8 cellular contexts compared by ENCODE assay signal in the genomic region with DNA sequence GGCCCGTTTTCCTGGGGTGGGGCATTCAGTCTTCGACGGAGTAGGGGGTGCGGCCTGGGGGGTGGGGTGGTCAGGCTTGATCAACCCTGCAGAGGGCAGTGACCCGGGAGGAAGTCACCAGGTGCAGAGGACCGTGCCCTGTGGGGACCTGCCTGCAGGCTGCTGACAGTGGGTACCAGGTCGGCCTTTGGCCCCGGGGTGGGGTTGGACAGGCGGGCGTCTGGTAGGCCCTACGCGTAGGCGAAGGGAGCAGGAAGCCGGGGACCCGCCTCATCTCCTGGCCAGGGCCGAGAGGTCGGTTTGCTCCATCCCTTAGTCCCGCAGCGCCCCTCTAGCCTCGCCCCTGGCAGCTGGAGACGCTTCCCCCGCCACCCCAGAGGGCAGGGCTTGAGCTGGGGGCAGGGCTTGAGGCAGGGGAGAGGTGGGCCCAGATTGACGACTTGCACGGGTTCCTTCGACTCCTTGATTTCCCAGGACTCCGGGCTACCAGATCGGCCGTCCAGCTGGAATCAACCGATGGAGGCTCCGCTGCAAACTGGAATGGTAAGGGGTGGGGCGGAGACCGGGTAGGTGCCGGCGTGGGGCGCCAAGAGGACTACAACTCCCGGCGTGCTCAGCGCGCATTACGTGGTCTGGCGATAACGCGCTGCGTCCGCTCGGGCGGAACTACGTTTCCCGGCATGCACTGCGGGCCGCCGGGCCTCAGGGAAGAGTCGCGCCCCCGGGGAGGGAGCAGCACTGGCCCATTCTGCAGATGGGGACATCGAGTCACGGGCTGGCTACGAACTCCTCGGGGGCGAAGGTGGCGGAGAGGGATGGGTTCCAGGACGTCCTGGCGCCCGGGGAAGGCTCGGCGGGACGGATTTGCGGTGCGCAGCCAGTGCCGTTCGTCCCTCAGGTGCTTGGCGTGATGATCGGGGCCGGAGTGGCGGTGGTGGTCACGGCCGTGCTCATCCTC. TPM values are rescaled to one million over a fixed set of nuclear protein-coding genes. Genes with fewer than 3 reads are reported as not detected.
DNase-seq lines count a peak whose midpoint lies in the region; ATAC-seq and TF ChIP-seq lines count a peak whose summit lies in the region.

TSS of gene PNPLA6 (plus strand) at position 683 of the 958 bp plus-strand sequence. CDS start at position 755, 72 bp downstream.

- ATAC-seq in GM18505 (IDR thresholded peaks at IDR 0.05; ENCODE audit: unreplicated experiment): peak; percentile 57
- peak; percentile 49 for ATAC-seq in HG02973 (IDR thresholded peaks at IDR 0.05; ENCODE audit: unreplicated experiment)
- ATAC-seq in GM18858 (IDR thresholded peaks at IDR 0.05; ENCODE audit: unreplicated experiment): no peak

- under 1% methylated on average over 53 of the region's 77 CpGs for WGBS in hepatocyte (ENCODE audit: low lambda C conversion rate, missing lambda C conversion rate)

- peak; percentile 2 for TF ChIP-seq CTCF in astrocyte of the cerebellum (IDR thresholded peaks at IDR 0.05; ENCODE audit: low read depth, low read length, missing control alignments)
- TF ChIP-seq CTCF in hepatocyte (IDR thresholded peaks at IDR 0.05; ENCODE audit: poor library complexity): no peak
- no peak for TF ChIP-seq CTCF in retinal pigment epithelial cell (conservative IDR thresholded peaks at IDR 0.05; ENCODE audit: low read depth, low read length)

- no peaks in the 10 kb centered on the region for H4K20me1 ChIP-seq in hepatocyte (ENCODE audit: insufficient read depth, poor library complexity, severe bottlenecking)

- no peaks in the 10 kb centered on the region for H3K36me3 ChIP-seq in hepatocyte (replicated peaks; ENCODE audit: insufficient read depth, low read depth)

- no peaks in the 10 kb centered on the region for H3K79me2 ChIP-seq in hepatocyte

- H2AFZ ChIP-seq in hepatocyte: peak within 1 kb of the TSS; percentile 74

- TF ChIP-seq POLR2A in GM18505 (IDR thresholded peaks at IDR 0.05; ENCODE audit: borderline replicate concordance, extremely low read depth, insufficient read depth, insufficient read length): peak; percentile 59

- H3K27me3 ChIP-seq in hepatocyte: no peaks in the 10 kb centered on the region

- H3K4me3 ChIP-seq in astrocyte of the cerebellum (ENCODE audit: low read depth, low read length) (peak within 1 kb of the TSS; percentile 91), hepatocyte (peak within 1 kb of the TSS; percentile 27), retinal pigment epithelial cell (ENCODE audit: low read length) (peak within 1 kb of the TSS; percentile 87)

- H3K27ac ChIP-seq in hepatocyte: peak within 1 kb of the TSS; percentile 87

- H3K9me2 ChIP-seq in hepatocyte (replicated peaks; ENCODE audit: insufficient read depth): no peaks in the 10 kb centered on the region

- H3K4me1 ChIP-seq in hepatocyte (ENCODE audit: insufficient read depth): no peaks in the 10 kb centered on the region

- in situ Hi-C loops in astrocyte of the cerebellum (cut with HindIII; ENCODE audit: low sequenced_read_pairs): no loop called here

- no peaks in the 10 kb centered on the region for H3K9me3 ChIP-seq in hepatocyte (ENCODE audit: low read depth)

- DNase-seq in NCI-H2029 treated with DMSO at 0.1 percent for 48 hours (lab: John Stamatoyannopoulos, UW) (peak; percentile 55), T1000 (lab: John Stamatoyannopoulos, UW) (peak; percentile 82), astrocyte of the cerebellum (ENCODE audit: low read depth) (peak; percentile 80), hepatocyte (ENCODE audit: low spot score) (peak; percentile 97), retinal pigment epithelial cell (ENCODE audit: low read depth) (peak; percentile 71)

- peak within 1 kb of the TSS; percentile 97 for H3K4me2 ChIP-seq in hepatocyte

RNA-seq across cellular contexts. Expression of gene PNPLA6, which starts in this region (rescaled TPM):
- 39.9 and 43.0 TPM in 2 replicates for total RNA-seq in hepatocyte
- 49.7 and 50.5 TPM in 2 replicates for polyA plus RNA-seq in hepatocyte

Comparison
In these comparisons a context has a peak if more than half of its experiments do, and no peak if none do; other contexts are left out.
1. H3K4me3 ChIP-seq: peak in every context shown above with its lines; median percentile 91 in astrocyte of the cerebellum; 87 in retinal pigment epithelial cell; 27 in hepatocyte.